Comparison of ENCODE assay signal across 1 cellular context in genomic region chr17:14470417-14470816, GRCh38.
TF ChIP-seq lines count a peak whose summit lies in the region.

No MANE protein-coding gene starts in this region.

TF ChIP-seq in A549, 52 proteins besides CTCF, POLR2A, EP300 and RAD21 (continued from another document):
- TF ChIP-seq SREBF2 (IDR thresholded peaks at IDR 0.05), result no peak
